In the genomic region with DNA sequence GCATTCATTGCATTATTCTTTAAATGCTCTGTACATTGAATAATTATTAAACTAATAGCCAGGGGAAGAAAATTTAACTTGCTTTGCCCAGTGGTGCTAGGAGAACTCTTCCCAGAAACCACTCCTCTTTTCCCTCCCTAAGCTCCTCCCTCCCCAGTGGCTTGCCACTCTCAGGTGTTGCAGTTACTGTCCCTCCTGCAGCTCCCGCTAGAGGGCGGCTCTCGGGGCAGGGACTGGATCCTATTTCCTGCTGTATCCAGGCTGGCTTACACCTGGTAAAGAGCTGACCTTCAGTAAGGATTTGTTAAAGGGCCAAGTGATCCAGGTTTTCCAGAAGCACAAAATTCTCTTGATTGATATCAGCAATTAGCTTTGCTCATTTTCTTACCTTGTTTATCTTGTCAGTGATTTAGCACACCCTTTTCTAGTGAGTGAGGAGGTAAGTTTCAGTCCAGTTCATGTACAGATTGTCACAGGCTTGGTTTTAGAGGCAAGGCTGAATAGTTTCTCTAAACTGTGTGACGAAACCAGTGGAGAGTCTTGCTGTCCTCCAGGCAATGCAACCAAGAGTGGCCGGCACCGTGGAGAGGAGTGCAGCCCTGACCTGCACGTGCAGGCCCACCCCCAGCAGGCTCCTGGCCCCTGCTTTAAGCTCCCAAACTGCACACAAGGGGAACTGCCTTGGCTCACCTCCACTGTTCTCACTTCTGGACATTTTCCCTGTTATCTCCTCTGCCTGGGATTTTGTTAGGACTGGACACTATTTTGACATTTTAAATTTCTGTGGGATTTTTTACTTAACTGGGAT, we compare ENCODE assay signal across 7 cellular contexts.
A peak's percentile ranks its signal among the peaks of the same experiment; 100 is the strongest.
DNase-seq lines count a peak whose midpoint lies in the region; ATAC-seq and TF ChIP-seq lines count a peak whose summit lies in the region.

No MANE protein-coding gene starts in this region.

- H3K27me3 ChIP-seq in GM06990 (replicated peaks; ENCODE audit: control insufficient read depth, insufficient read depth, low read length) (no peaks in the 10 kb centered on the region; the same call in none of the 2 replicates), Peyer's patch (no peaks in the 10 kb centered on the region), dorsolateral prefrontal cortex (no peaks in the 10 kb centered on the region), neural cell (ENCODE audit: insufficient read depth, low read depth, low read length) (no peaks in the 10 kb centered on the region)

- H3K4me1 ChIP-seq in Peyer's patch: no peaks in the 10 kb centered on the region

- no peak overlapping the region for H3K4me2 ChIP-seq in neural cell (ENCODE audit: low read length)

- H3K36me3 ChIP-seq in GM06990 (ENCODE audit: control insufficient read depth, insufficient read depth, low read length) (no peaks in the 10 kb centered on the region), Peyer's patch (no peaks in the 10 kb centered on the region), neural cell (ENCODE audit: insufficient read depth, low read length) (no peaks in the 10 kb centered on the region)

- H3K79me2 ChIP-seq in neural cell (replicated peaks; ENCODE audit: insufficient read depth, low read length): no peaks in the 10 kb centered on the region

- no peaks in the 10 kb centered on the region for H4K20me1 ChIP-seq in neural cell (ENCODE audit: insufficient read depth)

- intact Hi-C loops in dorsolateral prefrontal cortex (cut with DNase I): no loop called here

- H3F3A ChIP-seq in neural cell (ENCODE audit: insufficient read depth, low read length, poor library complexity, severe bottlenecking): no peaks in the 10 kb centered on the region

- H3K9ac ChIP-seq in neural cell (ENCODE audit: low read length): no peak overlapping the region

- no peak for TF ChIP-seq EP300 in neural cell (conservative IDR thresholded peaks at IDR 0.05; ENCODE audit: poor library complexity, severe bottlenecking)

- no peaks in the 10 kb centered on the region for H3K9me2 ChIP-seq in neural cell (ENCODE audit: insufficient read depth, low read length)

- TF ChIP-seq CTCF in GM06990 (IDR thresholded peaks at IDR 0.05; ENCODE audit: insufficient read depth, low read length, poor library complexity, severe bottlenecking): peak; percentile 77
- peak in 4 of 6 experiments; percentile 21 to 51 (median 24) for TF ChIP-seq CTCF in Peyer's patch (IDR thresholded peaks at IDR 0.05)
- TF ChIP-seq CTCF in dorsolateral prefrontal cortex (IDR thresholded peaks at IDR 0.05 in 54 of 56, conservative IDR thresholded peaks at IDR 0.05 in 2 of 56; ENCODE audit: low read depth in 1 of 56, partially characterized antibody in 56 of 56): peak in 33 of 56 donors; percentile 7 to 46 (median 35)
- peak; percentile 48 for TF ChIP-seq CTCF in neural cell (IDR thresholded peaks at IDR 0.05; ENCODE audit: poor library complexity, severe bottlenecking)

- no peaks in the 10 kb centered on the region for H3K9me3 ChIP-seq in Peyer's patch
- no peaks in the 10 kb centered on the region for H3K9me3 ChIP-seq in neural cell (ENCODE audit: low read length)

- TF ChIP-seq POLR2A in Peyer's patch (IDR thresholded peaks at IDR 0.05): no peak

- peak; percentile 39 for TF ChIP-seq RAD21 in neural cell (conservative IDR thresholded peaks at IDR 0.05)

- H2AFZ ChIP-seq in neural cell (ENCODE audit: low read depth, low read length): no peak overlapping the region

- H3K4me3 ChIP-seq in GM06990 (replicated peaks; ENCODE audit: low read depth, low read length): no peak overlapping the region
- no peak overlapping the region for H3K4me3 ChIP-seq in Peyer's patch
- H3K4me3 ChIP-seq in dorsolateral prefrontal cortex: no peak overlapping the region
- H3K4me3 ChIP-seq in neural cell (ENCODE audit: low read length): no peak overlapping the region

- peak; percentile 71 for ATAC-seq in GM21390 (IDR thresholded peaks at IDR 0.05; ENCODE audit: unreplicated experiment)

- H3K27ac ChIP-seq in Peyer's patch: no peak overlapping the region
- peak overlapping the region in 12 of 59 donors; percentile 12 to 56 (median 34) for H3K27ac ChIP-seq in dorsolateral prefrontal cortex
- no peak overlapping the region for H3K27ac ChIP-seq in neural cell (ENCODE audit: low read length)

- peak; percentile 15 for DNase-seq in GM06990 (ENCODE audit: extremely low read depth, insufficient read length)
- peak in 44 of 76 experiments; percentile 1 to 68 (median 18) for DNase-seq in HUDEP-2 (lab: John Stamatoyannopoulos, UW; ENCODE audit: unreplicated experiment in 76 of 76)
- DNase-seq in Peyer's patch: peak in 2 of 3 donors; percentile 59 to 62
- peak in 1 of 10 donors; percentile 61 for DNase-seq in dorsolateral prefrontal cortex
- no peak for DNase-seq in activated effector memory CD4-positive, alpha-beta T cell treated with anti-CD3 and anti-CD28 coated beads, Interleukin-2, amount 50 U/mL, for 16 hours

TF ChIP-seq in neural cell, 6 proteins besides CTCF, POLR2A, EP300 and RAD21:
- TF ChIP-seq SMC3 (conservative IDR thresholded peaks at IDR 0.05; ENCODE audit: poor library complexity): peak; percentile 47
- no peak for TF ChIP-seq POLR2AphosphoS5 (IDR thresholded peaks at IDR 0.05)
- TF ChIP-seq EZH2 (IDR thresholded peaks at IDR 0.05; ENCODE audit: borderline replicate concordance, insufficient read depth, low read length, poor library complexity, severe bottlenecking): no peak
- no peak for TF ChIP-seq MXI1 (conservative IDR thresholded peaks at IDR 0.05; ENCODE audit: poor library complexity, severe bottlenecking)
- TF ChIP-seq, protein P1, sequence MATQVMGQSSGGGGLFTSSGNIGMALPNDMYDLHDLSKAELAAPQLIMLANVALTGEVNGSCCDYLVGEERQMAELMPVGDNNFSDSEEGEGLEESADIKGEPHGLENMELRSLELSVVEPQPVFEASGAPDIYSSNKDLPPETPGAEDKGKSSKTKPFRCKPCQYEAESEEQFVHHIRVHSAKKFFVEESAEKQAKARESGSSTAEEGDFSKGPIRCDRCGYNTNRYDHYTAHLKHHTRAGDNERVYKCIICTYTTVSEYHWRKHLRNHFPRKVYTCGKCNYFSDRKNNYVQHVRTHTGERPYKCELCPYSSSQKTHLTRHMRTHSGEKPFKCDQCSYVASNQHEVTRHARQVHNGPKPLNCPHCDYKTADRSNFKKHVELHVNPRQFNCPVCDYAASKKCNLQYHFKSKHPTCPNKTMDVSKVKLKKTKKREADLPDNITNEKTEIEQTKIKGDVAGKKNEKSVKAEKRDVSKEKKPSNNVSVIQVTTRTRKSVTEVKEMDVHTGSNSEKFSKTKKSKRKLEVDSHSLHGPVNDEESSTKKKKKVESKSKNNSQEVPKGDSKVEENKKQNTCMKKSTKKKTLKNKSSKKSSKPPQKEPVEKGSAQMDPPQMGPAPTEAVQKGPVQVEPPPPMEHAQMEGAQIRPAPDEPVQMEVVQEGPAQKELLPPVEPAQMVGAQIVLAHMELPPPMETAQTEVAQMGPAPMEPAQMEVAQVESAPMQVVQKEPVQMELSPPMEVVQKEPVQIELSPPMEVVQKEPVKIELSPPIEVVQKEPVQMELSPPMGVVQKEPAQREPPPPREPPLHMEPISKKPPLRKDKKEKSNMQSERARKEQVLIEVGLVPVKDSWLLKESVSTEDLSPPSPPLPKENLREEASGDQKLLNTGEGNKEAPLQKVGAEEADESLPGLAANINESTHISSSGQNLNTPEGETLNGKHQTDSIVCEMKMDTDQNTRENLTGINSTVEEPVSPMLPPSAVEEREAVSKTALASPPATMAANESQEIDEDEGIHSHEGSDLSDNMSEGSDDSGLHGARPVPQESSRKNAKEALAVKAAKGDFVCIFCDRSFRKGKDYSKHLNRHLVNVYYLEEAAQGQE (IDR thresholded peaks at IDR 0.05; ENCODE audit: borderline replicate concordance): no peak
- no peak for TF ChIP-seq TAF1 (IDR thresholded peaks at IDR 0.05; ENCODE audit: low read depth)
TF ChIP-seq in neural cell: peak in this region for 1.

Comparison
In these comparisons a context has a peak if more than half of its experiments do, and no peak if none do; other contexts are left out.
1. CTCF ChIP-seq: peak in every context shown above with its lines; median percentile 77 in GM06990; 48 in neural cell; 35 in dorsolateral prefrontal cortex; 24 in Peyer's patch.